Comparison of ENCODE assay signal across 8 cellular contexts in the genomic region with DNA sequence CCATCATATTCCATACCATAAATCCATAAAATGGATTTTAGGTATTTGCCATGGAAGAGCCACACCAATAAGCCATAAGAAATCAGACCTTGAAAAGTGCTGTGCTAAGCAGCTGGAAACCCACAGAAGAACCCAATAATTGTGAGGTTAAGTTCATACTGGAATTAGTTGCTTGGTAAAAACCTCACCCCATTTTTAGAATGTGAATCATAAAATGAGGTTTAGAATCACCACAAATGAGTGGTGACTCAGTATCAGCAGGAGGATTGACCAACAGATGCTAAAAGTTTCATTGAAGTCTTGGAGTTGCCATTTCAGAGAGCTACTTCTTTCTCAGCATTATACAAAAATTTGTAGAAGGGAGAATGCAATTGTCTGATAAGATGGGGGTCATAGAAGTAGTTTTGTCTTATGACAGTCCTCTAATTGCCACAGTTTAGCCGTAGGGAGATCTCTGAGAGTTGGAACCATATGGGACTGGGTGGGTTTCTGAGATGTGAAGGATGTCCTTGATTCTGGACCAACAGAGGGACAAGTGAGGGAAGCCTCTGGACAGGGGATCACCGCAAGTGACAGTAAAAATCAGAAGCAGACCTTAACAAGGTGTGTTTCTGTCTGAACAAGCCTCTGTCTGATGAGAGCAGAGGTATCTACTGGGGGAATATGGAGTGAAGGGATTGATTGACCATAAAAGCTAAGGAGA. TPM values are rescaled to one million over a fixed set of nuclear protein-coding genes. Genes with fewer than 3 reads are reported as not detected.
A peak's percentile ranks its signal among the peaks of the same experiment; 100 is the strongest.
DNase-seq lines count a peak whose midpoint lies in the region; ATAC-seq, FAIRE-seq and TF ChIP-seq lines count a peak whose summit lies in the region.

No MANE protein-coding gene starts in this region.

- intact Hi-C loops in pancreas (cut with DNase I), result no loop called here
- intact Hi-C loops in kidney (cut with DNase I), result no loop called here

- H3K36me3 ChIP-seq in pancreas (no peaks in the 10 kb centered on the region), kidney (ENCODE audit: control insufficient read depth in 1 of 2, insufficient read depth in 2 of 2, low read length in 2 of 2) (peaks cover 0 to 10% of the 10 kb centered on the region in 2 donors)

- H3K27ac ChIP-seq in pancreas (no peak overlapping the region), kidney (ENCODE audit: low read depth in 2 of 2, low read length in 2 of 2) (peak overlapping the region in 1 of 2 donors; percentile 39)

- H3K4me1 ChIP-seq in pancreas (no peaks in the 10 kb centered on the region), kidney (ENCODE audit: control insufficient read depth in 1 of 2, insufficient read depth in 1 of 2, low read depth in 1 of 2, low read length in 2 of 2) (peaks cover 13 to 18% of the 10 kb centered on the region in 2 donors)

- no peaks in the 10 kb centered on the region for H3K27me3 ChIP-seq in pancreas

- ATAC-seq in GM18498 (IDR thresholded peaks at IDR 0.05; ENCODE audit: unreplicated experiment) (peak; percentile 59), HG03060 (IDR thresholded peaks at IDR 0.05; ENCODE audit: low read depth, unreplicated experiment) (peak; percentile 82), pancreas (peak in 3 of 4 donors; percentile 35 to 77 (median 63))

- 88 to 90% methylated on average over 2 of the region's 2 CpGs for WGBS in pancreas, 2 donors

- no peak for TF ChIP-seq CTCF in pancreas (IDR thresholded peaks at IDR 0.05)
- no peak for TF ChIP-seq CTCF in kidney (IDR thresholded peaks at IDR 0.05; ENCODE audit: borderline replicate concordance, extremely low read depth, insufficient read depth)

- no peak overlapping the region for H3K9ac ChIP-seq in kidney (ENCODE audit: low read length in 2 of 2)

- H3K4me3 ChIP-seq in pancreas (no peak overlapping the region), kidney (ENCODE audit: low read length in 2 of 2) (no peak overlapping the region)

- no peak for FAIRE-seq in pancreas (lab: Jason Lieb, UNC)
- no peak for FAIRE-seq in kidney (lab: Jason Lieb, UNC)

- H3K9me3 ChIP-seq in pancreas, result no peaks in the 10 kb centered on the region
- H3K9me3 ChIP-seq in kidney (ENCODE audit: control insufficient read depth in 1 of 2, low read length in 2 of 2), result no peaks in the 10 kb centered on the region

- peak; percentile 82 for DNase-seq in amniotic epithelial cell (ENCODE audit: low read depth)
- DNase-seq in pancreas, result no peak
- DNase-seq in NCI-H2227 (lab: John Stamatoyannopoulos, UW; ENCODE audit: unreplicated experiment), result no peak
- DNase-seq in NCI-H187 treated with DMSO at 0.1 percent for 48 hours (lab: John Stamatoyannopoulos, UW), result no peak
- no peak for DNase-seq in kidney
- no peak for DNase-seq in stimulated activated CD4-positive, alpha-beta T cell treated with anti-CD3 and anti-CD28 coated beads, Interleukin-12 subunit alpha, Interleukin-12 subunit beta, amount 100 ng/mL, for 4 hours

RNA-seq across cellular contexts. Expression of a gene that starts 1.4 kb away (rescaled TPM):
- total RNA-seq in pancreas (1 to 10 TPM; 1.0 to 4.6 (median 2.8) TPM), kidney (86.6 TPM)
- polyA plus RNA-seq in pancreas (1 to 10 TPM in 1 of 2 donors, under 1 TPM in 1; 0.76 to 1.7 TPM), kidney (ENCODE audit: insufficient read depth, low read depth, low replicate concordance) (14.8 TPM)

Comparison
In these comparisons a context has a peak if more than half of its experiments do, and no peak if none do; other contexts are left out.
1. RNA of a gene that starts 1.4 kb away (total RNA-seq): 86.6 TPM in kidney (single experiment); 1.0 to 4.6 TPM in pancreas; every median in the first group is over 10 times any median in the second.
2. Peak in every context shown above with its lines, with median percentiles within 50 percentile points of each other: ATAC-seq.